8 cellular contexts compared by ENCODE assay signal in the genomic region with DNA sequence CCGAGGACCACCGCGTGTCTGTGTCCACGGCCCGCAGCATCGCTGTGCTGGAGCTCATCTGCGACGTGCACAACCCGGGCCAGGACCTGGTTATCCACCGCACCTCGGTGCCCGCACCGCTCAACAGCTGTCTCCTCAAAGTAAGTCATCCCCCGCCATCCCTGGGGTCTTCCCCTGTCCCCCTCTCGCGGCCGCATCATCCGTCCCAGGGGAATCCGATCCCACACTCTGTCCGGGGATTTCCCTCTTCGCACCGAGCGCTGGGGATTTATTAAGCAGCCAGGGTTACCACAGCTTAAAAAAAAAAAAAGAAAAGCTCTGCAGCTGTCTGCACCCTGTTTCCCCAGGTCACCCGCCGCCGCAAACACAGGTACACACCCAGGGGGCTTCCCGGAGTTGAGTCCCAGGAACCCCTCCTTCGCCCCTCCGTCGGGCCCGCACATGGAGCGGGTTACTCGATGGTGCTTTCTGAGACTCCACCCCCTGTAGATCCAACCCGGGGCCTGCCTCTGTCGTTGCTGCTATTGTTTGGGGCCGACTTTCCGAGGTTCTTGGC. TPM values are rescaled to one million over a fixed set of nuclear protein-coding genes. Genes with fewer than 3 reads are reported as not detected.
A peak's percentile ranks its signal among the peaks of the same experiment; 100 is the strongest.
DNase-seq lines count a peak whose midpoint lies in the region; ATAC-seq and TF ChIP-seq lines count a peak whose summit lies in the region.

No MANE protein-coding gene starts in this region.

- no peaks in the 10 kb centered on the region for H3K27me3 ChIP-seq in PC-3 (ENCODE audit: low read length)

- H3K9me3 ChIP-seq in PC-3 (ENCODE audit: low read length), result no peaks in the 10 kb centered on the region

- CTCF ChIA-PET in PC-3 (lab: Charles Lee), result interaction anchor here (0.5 kb wide), 1 partner anchor 261 kb away, joined by 4 read pairs; a partner anchor contains a TSS

- H2AFZ ChIP-seq in PC-3 (ENCODE audit: low read length), result peak overlapping the region; percentile 93

- H3F3A ChIP-seq in PC-3 (ENCODE audit: low read length, unreplicated experiment), result peaks cover 6% of the 10 kb centered on the region

- H3K27ac ChIP-seq in PC-3 (ENCODE audit: low read length), result peak overlapping the region; percentile 93

- peak overlapping the region; percentile 99 for H3K9ac ChIP-seq in PC-3 (ENCODE audit: low read length)

- peaks cover 31% of the 10 kb centered on the region for H3K4me1 ChIP-seq in PC-3 (ENCODE audit: insufficient read depth, low read length)

- intact Hi-C loops in PC-3 (cut with micrococcal nuclease), result loop anchor here (10.0 kb wide), 1 partner anchor 46 kb away; no protein-coding TSS in a partner anchor

- TF ChIP-seq CTCF in PC-3 (conservative IDR thresholded peaks at IDR 0.05; ENCODE audit: low read depth, low read length), result no peak

- DNase-seq in NCI-H1092 (lab: John Stamatoyannopoulos, UW) (peak; percentile 9), NCI-H1092 treated with DMSO at 0.1 percent for 48 hours (lab: John Stamatoyannopoulos, UW) (no peak), PC-3 (peak; percentile 4), germinal center (ENCODE audit: low spot score) (peak; percentile 35), retina (peak; percentile 77), NCI-H526 treated with DMSO at 0.1 percent for 48 hours (lab: John Stamatoyannopoulos, UW) (no peak)
- DNase-seq in activated T-helper 9 cell treated with anti-CD3 and anti-CD28 coated beads, Interleukin-2, amount 50 U/mL, for 16 hours (ENCODE audit: low read depth), result peak; percentile 55

- no peaks in the 10 kb centered on the region for H3K9me2 ChIP-seq in PC-3 (replicated peaks; ENCODE audit: low read length)

- BruUV-seq in PC-3 (replicated peaks; lab: Mats Ljungman, UMichigan), result no TSS peak

- peaks cover 40% of the 10 kb centered on the region for H4K20me1 ChIP-seq in PC-3 (ENCODE audit: low read length)

- H3K4me3 ChIP-seq in PC-3 (ENCODE audit: low read length), result peak overlapping the region; percentile 91

- POLR2A ChIA-PET in PC-3 (lab: Charles Lee; ENCODE audit: unreplicated experiment), result no interaction called here

- no peaks in the 10 kb centered on the region; the same call in 1 of the 2 replicates for H3K36me3 ChIP-seq in PC-3 (ENCODE audit: low read depth, low read length)

- peaks cover 100% of the 10 kb centered on the region for H3K79me2 ChIP-seq in PC-3 (ENCODE audit: low read length)

- ATAC-seq in HG02938 (IDR thresholded peaks at IDR 0.05; ENCODE audit: unreplicated experiment) (peak; percentile 17), PC-3 (no peak)

- peak overlapping the region; percentile 91 for H3K4me2 ChIP-seq in PC-3 (ENCODE audit: low read length)

RNA-seq across cellular contexts. Expression of a gene that starts 0.6 kb away (rescaled TPM):
- 9.8 and 11.9 TPM in 2 replicates for total RNA-seq in PC-3 (2014; rRNA removed)

RNA-seq across cellular contexts. Expression of a gene that starts 1.1 kb away (rescaled TPM):
- total RNA-seq in PC-3 (2014; rRNA removed), result 14.2 and 14.6 TPM in 2 replicates

Comparison
In these comparisons a context has a peak if more than half of its experiments do, and no peak if none do; other contexts are left out.
1. DNase-seq: peak in NCI-H1092 (single experiment), PC-3 (single experiment), activated T-helper 9 cell treated with anti-CD3 and anti-CD28 coated beads, Interleukin-2, amount 50 U/mL, for 16 hours (single experiment), germinal center (single experiment) and retina (single experiment); none in NCI-H1092 treated with DMSO at 0.1 percent for 48 hours (single experiment) and NCI-H526 treated with DMSO at 0.1 percent for 48 hours (single experiment).